1 cellular context compared by ENCODE assay signal in the genomic region with DNA sequence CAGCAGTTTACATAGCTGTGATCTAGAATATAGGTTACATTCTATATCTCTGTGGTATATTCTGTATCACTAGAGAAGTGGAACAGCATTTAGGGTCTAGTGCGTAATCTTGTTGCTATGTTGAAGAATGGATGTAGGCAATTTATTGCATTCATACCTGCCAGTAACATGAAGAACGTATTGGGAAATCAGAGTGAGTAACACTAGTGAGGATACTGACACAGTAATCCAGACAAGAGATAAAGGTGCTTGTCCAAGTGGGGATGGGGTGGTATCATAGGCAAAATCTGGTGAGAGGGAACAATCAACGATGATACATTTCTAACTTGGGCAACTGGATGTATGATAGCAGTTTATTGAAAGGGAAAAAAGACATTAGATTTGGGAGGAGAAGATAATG.
TF ChIP-seq lines count a peak whose summit lies in the region.

No MANE protein-coding gene starts in this region.

TF ChIP-seq in SK-N-SH treated with all-trans-retinoic acid at 6 μM for 48 hours, 23 proteins besides CTCF, POLR2A, EP300 and RAD21 (continued from another document):
- TF ChIP-seq, protein P1, sequence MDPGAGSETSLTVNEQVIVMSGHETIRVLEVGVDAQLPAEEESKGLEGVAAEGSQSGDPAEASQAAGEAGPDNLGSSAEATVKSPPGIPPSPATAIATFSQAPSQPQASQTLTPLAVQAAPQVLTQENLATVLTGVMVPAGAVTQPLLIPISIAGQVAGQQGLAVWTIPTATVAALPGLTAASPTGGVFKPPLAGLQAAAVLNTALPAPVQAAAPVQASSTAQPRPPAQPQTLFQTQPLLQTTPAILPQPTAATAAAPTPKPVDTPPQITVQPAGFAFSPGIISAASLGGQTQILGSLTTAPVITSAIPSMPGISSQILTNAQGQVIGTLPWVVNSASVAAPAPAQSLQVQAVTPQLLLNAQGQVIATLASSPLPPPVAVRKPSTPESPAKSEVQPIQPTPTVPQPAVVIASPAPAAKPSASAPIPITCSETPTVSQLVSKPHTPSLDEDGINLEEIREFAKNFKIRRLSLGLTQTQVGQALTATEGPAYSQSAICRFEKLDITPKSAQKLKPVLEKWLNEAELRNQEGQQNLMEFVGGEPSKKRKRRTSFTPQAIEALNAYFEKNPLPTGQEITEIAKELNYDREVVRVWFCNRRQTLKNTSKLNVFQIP (CRISPR knock-in tag; IDR thresholded peaks at IDR 0.05; ENCODE audit: borderline replicate concordance, low read depth) = no peak
- TF ChIP-seq ZC3H10 (CRISPR knock-in tag; IDR thresholded peaks at IDR 0.05) (no peak), OSR1 (CRISPR knock-in tag; IDR thresholded peaks at IDR 0.05) (no peak), ZFP30 (CRISPR knock-in tag; IDR thresholded peaks at IDR 0.05) (no peak), RARB (CRISPR knock-in tag; IDR thresholded peaks at IDR 0.05) (no peak)
